ENCODE assay signal across 8 cellular contexts in genomic region chrX:47619486-47620302, GRCh38.
DNase-seq lines count a peak whose midpoint lies in the region; ATAC-seq and TF ChIP-seq lines count a peak whose summit lies in the region.

Gene SYN1, minus strand, starts transcription at chrX:47619857. Its CDS starts 129 bp downstream, at chrX:47619728.

- peak; percentile 91 for DNase-seq in NCI-H748 (lab: John Stamatoyannopoulos, UW; ENCODE audit: unreplicated experiment)
- DNase-seq in activated CD8-positive, alpha-beta memory T cell treated with anti-CD3 and anti-CD28 coated beads for 4 hours (ENCODE audit: low read depth in 2 of 2), result peak; percentile 52 to 57
- DNase-seq in effector memory CD4-positive, alpha-beta T cell, result peak; percentile 63 to 74 (median 69)
- peak; percentile 70 to 72 for DNase-seq in memory B cell (ENCODE audit: low spot score in 2 of 2)
- peak; percentile 59 for DNase-seq in stimulated activated CD8-positive, alpha-beta memory T cell treated with anti-CD3 and anti-CD28 coated beads, Interleukin-12 subunit alpha, Interleukin-12 subunit beta, amount 100 ng/mL, for 1 hour (ENCODE audit: low read depth)
- no peak for DNase-seq in RKO (ENCODE audit: low spot score)

- no peaks in the 10 kb centered on the region for H3K36me3 ChIP-seq in effector memory CD4-positive, alpha-beta T cell (ENCODE audit: control insufficient read depth, insufficient read depth, low read length)

- H3K4me3 ChIP-seq in effector memory CD4-positive, alpha-beta T cell (ENCODE audit: insufficient read depth, low read depth, low read length, poor library complexity, severe bottlenecking), result peak within 1 kb of the TSS; percentile 44

- no peak within 1 kb of the TSS for H3K27ac Mint-ChIP-seq in memory B cell

- H3K36me3 Mint-ChIP-seq in memory B cell, result no peaks in the 10 kb centered on the region

- peak within 1 kb of the TSS; percentile 57 for H3K4me3 Mint-ChIP-seq in memory B cell

- no peaks in the 10 kb centered on the region for H3K27me3 ChIP-seq in effector memory CD4-positive, alpha-beta T cell (replicated peaks; ENCODE audit: control insufficient read depth, insufficient read depth, low read length, poor library complexity, severe bottlenecking)

- ATAC-seq in GM18505 (IDR thresholded peaks at IDR 0.05; ENCODE audit: unreplicated experiment), result peak; percentile 84
- ATAC-seq in HG03432 (IDR thresholded peaks at IDR 0.05; ENCODE audit: unreplicated experiment), result peak; percentile 90
- peak; percentile 96 for ATAC-seq in memory B cell (ENCODE audit: low read depth)

- no peak within 1 kb of the TSS for H3K27ac ChIP-seq in effector memory CD4-positive, alpha-beta T cell (ENCODE audit: insufficient read depth, low read length, poor library complexity, severe bottlenecking)

- H3K4me1 ChIP-seq in effector memory CD4-positive, alpha-beta T cell (ENCODE audit: control insufficient read depth, insufficient read depth, low read length, poor library complexity, severe bottlenecking), result peaks cover 3% of the 10 kb centered on the region

- H3K27me3 Mint-ChIP-seq in memory B cell, result peaks cover 31% of the 10 kb centered on the region

- no peaks in the 10 kb centered on the region for H3K9me3 ChIP-seq in effector memory CD4-positive, alpha-beta T cell (ENCODE audit: control insufficient read depth, low read length)

- no peak for TF ChIP-seq POLR2A in GM18505 (IDR thresholded peaks at IDR 0.05; ENCODE audit: borderline replicate concordance, extremely low read depth, insufficient read depth, insufficient read length)

- peaks cover 3% of the 10 kb centered on the region for H3K4me1 Mint-ChIP-seq in memory B cell

- no peaks in the 10 kb centered on the region for H3K9me3 Mint-ChIP-seq in memory B cell
